8 cellular contexts compared by ENCODE assay signal in genomic region chr14:89428556-89429196, GRCh38. TPM values are rescaled to one million over a fixed set of nuclear protein-coding genes. Genes with fewer than 3 reads are reported as not detected.
DNase-seq lines count a peak whose midpoint lies in the region; ATAC-seq and TF ChIP-seq lines count a peak whose summit lies in the region.

No MANE protein-coding gene starts in this region.

- H3K27ac Mint-ChIP-seq in activated CD4-positive, alpha-beta T cell treated with anti-CD3 and anti-CD28 coated beads, Interleukin-2, amount 10 ng/mL, durations not matched to agents 7 days and 5 days = peak overlapping the region; percentile 85

- peaks cover 71% of the 10 kb centered on the region for H3K4me1 Mint-ChIP-seq in activated CD4-positive, alpha-beta T cell treated with anti-CD3 and anti-CD28 coated beads, Interleukin-2, amount 10 ng/mL, durations not matched to agents 7 days and 5 days

- no peaks in the 10 kb centered on the region for H4K20me1 ChIP-seq in SK-N-SH (ENCODE audit: insufficient read depth)

- H3K27me3 ChIP-seq in SK-N-SH (ENCODE audit: insufficient read depth) (no peaks in the 10 kb centered on the region), left ventricle myocardium inferior (ENCODE audit: low read depth) (no peaks in the 10 kb centered on the region)

- H3K79me2 ChIP-seq in SK-N-SH (ENCODE audit: insufficient read depth) = no peaks in the 10 kb centered on the region; the same call in 1 of the 2 replicates

- ATAC-seq in HG03439 (IDR thresholded peaks at IDR 0.05; ENCODE audit: unreplicated experiment) (no peak), HG02610 (IDR thresholded peaks at IDR 0.05; ENCODE audit: unreplicated experiment) (no peak), GM18502 (IDR thresholded peaks at IDR 0.05; ENCODE audit: poor library complexity, unreplicated experiment) (no peak)

- H3K27ac ChIP-seq in SK-N-SH (ENCODE audit: low read depth in 2 of 2, low read length in 1 of 2) (peak overlapping the region; percentile 57 to 81), left ventricle myocardium inferior (replicated peaks) (peak overlapping the region; percentile 75), substantia nigra (ENCODE audit: low read depth, low read length, poor library complexity, severe bottlenecking) (peak overlapping the region; percentile 5)

- TF ChIP-seq EP300 in SK-N-SH (IDR thresholded peaks at IDR 0.05; ENCODE audit: borderline replicate concordance in 1 of 2, low read depth in 1 of 2, low read length in 1 of 2) = no peak

- intact Hi-C loops in left ventricle myocardium inferior (cut with micrococcal nuclease) = no loop called here

- no peaks in the 10 kb centered on the region for H3K36me3 ChIP-seq in SK-N-SH (replicated peaks in 1 of 2; ENCODE audit: control insufficient read depth in 1 of 2, insufficient read depth in 2 of 2, low read length in 1 of 2)
- no peaks in the 10 kb centered on the region for H3K36me3 ChIP-seq in left ventricle myocardium inferior

- peaks cover 8% of the 10 kb centered on the region for H3K36me3 Mint-ChIP-seq in activated CD4-positive, alpha-beta T cell treated with anti-CD3 and anti-CD28 coated beads, Interleukin-2, amount 10 ng/mL, durations not matched to agents 7 days and 5 days (ENCODE audit: low read depth)

- no peak for DNase-seq in activated CD4-positive, alpha-beta T cell treated with anti-CD3 and anti-CD28 coated beads, Interleukin-2, amount 10 ng/mL, durations not matched to agents 7 days and 5 days
- DNase-seq in activated CD4-positive, alpha-beta T cell treated with anti-CD3 and anti-CD28 coated beads, Interleukin-2, amount 50 U/mL, for 4 hours = no peak
- DNase-seq in SK-N-SH = no peak
- DNase-seq in left ventricle myocardium inferior = no peak
- DNase-seq in substantia nigra (lab: John Stamatoyannopoulos, UW) = peak in 15 of 49 donors; percentile 3 to 84 (median 24)

- peak overlapping the region; percentile 61; the same call in 1 of the 2 replicates for H3K4me2 ChIP-seq in SK-N-SH

- CTCF ChIA-PET in activated CD4-positive, alpha-beta T cell treated with anti-CD3 and anti-CD28 coated beads, Interleukin-2, amount 10 ng/mL, durations not matched to agents 7 days and 5 days (lab: Charles Lee) = interaction anchor here (0.6 to 1.0 kb wide), 2 partner anchors 128 to 267 kb away, joined by 5 to 7 read pairs; no protein-coding TSS in a partner anchor
- CTCF ChIA-PET in SK-N-SH (lab: Yijun Ruan, JAX) = interaction anchor here (0.8 to 0.9 kb wide), 2 partner anchors 9 to 10 kb away, joined by 4 to 5 read pairs; no protein-coding TSS in a partner anchor

- H3K9me3 ChIP-seq in SK-N-SH (no peaks in the 10 kb centered on the region), left ventricle myocardium inferior (replicated peaks) (no peaks in the 10 kb centered on the region)

- peak overlapping the region; percentile 70 for H3K4me3 Mint-ChIP-seq in activated CD4-positive, alpha-beta T cell treated with anti-CD3 and anti-CD28 coated beads, Interleukin-2, amount 10 ng/mL, durations not matched to agents 7 days and 5 days

- no peaks in the 10 kb centered on the region for H3K27me3 Mint-ChIP-seq in activated CD4-positive, alpha-beta T cell treated with anti-CD3 and anti-CD28 coated beads, Interleukin-2, amount 10 ng/mL, durations not matched to agents 7 days and 5 days

- H3K9ac ChIP-seq in SK-N-SH = peak overlapping the region; percentile 28; the same call in 1 of the 2 replicates

- H3K4me1 ChIP-seq in SK-N-SH (ENCODE audit: control insufficient read depth in 1 of 2, insufficient read depth in 2 of 2, low read depth in 1 of 2, low read length in 1 of 2) = peaks cover 19 to 30% of the 10 kb centered on the region in 2 experiments
- peaks cover 57% of the 10 kb centered on the region for H3K4me1 ChIP-seq in left ventricle myocardium inferior

- no peak for TF ChIP-seq RAD21 in SK-N-SH (IDR thresholded peaks at IDR 0.05; ENCODE audit: low read length)

- POLR2A ChIA-PET in activated CD4-positive, alpha-beta T cell treated with anti-CD3 and anti-CD28 coated beads, Interleukin-2, amount 10 ng/mL, durations not matched to agents 7 days and 5 days (lab: Charles Lee) = interaction anchor here (0.8 kb wide), 1 partner anchor 1813 kb away, joined by 4 read pairs; no protein-coding TSS in a partner anchor
- POLR2A ChIA-PET in SK-N-SH (lab: Yijun Ruan, JAX) = interaction anchor here (1.4 kb wide), 1 partner anchor 603 kb away, joined by 3 read pairs; no protein-coding TSS in a partner anchor

- peak overlapping the region; percentile 43; the same call in 1 of the 2 replicates for H2AFZ ChIP-seq in SK-N-SH (ENCODE audit: low read depth)

- H3K9me3 Mint-ChIP-seq in activated CD4-positive, alpha-beta T cell treated with anti-CD3 and anti-CD28 coated beads, Interleukin-2, amount 10 ng/mL, durations not matched to agents 7 days and 5 days = no peaks in the 10 kb centered on the region

- TF ChIP-seq CTCF in SK-N-SH (IDR thresholded peaks at IDR 0.05) (no peak), left ventricle myocardium inferior (IDR thresholded peaks at IDR 0.05; ENCODE audit: borderline replicate concordance) (no peak)

- no peaks in the 10 kb centered on the region for H3K9me2 ChIP-seq in SK-N-SH

- H3F3A ChIP-seq in SK-N-SH (replicated peaks; ENCODE audit: insufficient read depth) = peaks cover 30% of the 10 kb centered on the region

- no peak overlapping the region for H3K4me3 ChIP-seq in SK-N-SH (ENCODE audit: low read depth in 2 of 2, low read length in 1 of 2)
- peak overlapping the region; percentile 24 for H3K4me3 ChIP-seq in left ventricle myocardium inferior

- WGBS in SK-N-SH (ENCODE audit: low lambda C conversion rate) = 78% methylated on average over 7 of the region's 17 CpGs

TF ChIP-seq in SK-N-SH, 30 proteins besides CTCF, POLR2A, EP300 and RAD21:
- TF ChIP-seq GATA2 (CRISPR knock-in tag; IDR thresholded peaks at IDR 0.05) (no peak), NFIC (IDR thresholded peaks at IDR 0.05; ENCODE audit: borderline replicate concordance) (0 out of 2 replicates have a peak, but pooled peaks have one; percentile 10), FOXM1 (IDR thresholded peaks at IDR 0.05; ENCODE audit: low read depth) (no peak), TCF12 (IDR thresholded peaks at IDR 0.05) (peak; percentile 22; the same call in 1 of the 2 replicates), FOXJ3 (CRISPR knock-in tag; IDR thresholded peaks at IDR 0.05) (no peak), MAX (IDR thresholded peaks at IDR 0.05; ENCODE audit: low read depth) (peak; percentile 45; the same call in 1 of the 2 replicates)

RNA-seq across cellular contexts. Expression of gene FOXN3, which starts 11.6 kb away (rescaled TPM):
- 10 to 100 TPM; 92.2 to 94.4 TPM for total RNA-seq in activated CD4-positive, alpha-beta T cell treated with anti-CD3 and anti-CD28 coated beads, Interleukin-2, amount 10 ng/mL, durations not matched to agents 7 days and 5 days
- 9.8 and 12.0 TPM in 2 replicates for polyA plus RNA-seq in SK-N-SH (2012; rRNA removed)
- polyA plus RNA-seq in SK-N-SH (2012; cell fraction: cytosol; rRNA removed) = 10.5 and 11.9 TPM in 2 replicates
- 9.6 and 9.8 TPM in 2 replicates for polyA plus RNA-seq in SK-N-SH (2012; cell fraction: nucleus; rRNA removed)
- total RNA-seq in left ventricle myocardium inferior = 120 TPM

Comparison
In these comparisons a context has a peak if more than half of its experiments do, and no peak if none do; other contexts are left out.
1. H3K27ac ChIP-seq: peak in every context shown above with its lines; median percentile 75 in left ventricle myocardium inferior; 69 in SK-N-SH; 5 in substantia nigra.